Comparison of ENCODE assay signal across 15 cellular contexts in the genomic region with DNA sequence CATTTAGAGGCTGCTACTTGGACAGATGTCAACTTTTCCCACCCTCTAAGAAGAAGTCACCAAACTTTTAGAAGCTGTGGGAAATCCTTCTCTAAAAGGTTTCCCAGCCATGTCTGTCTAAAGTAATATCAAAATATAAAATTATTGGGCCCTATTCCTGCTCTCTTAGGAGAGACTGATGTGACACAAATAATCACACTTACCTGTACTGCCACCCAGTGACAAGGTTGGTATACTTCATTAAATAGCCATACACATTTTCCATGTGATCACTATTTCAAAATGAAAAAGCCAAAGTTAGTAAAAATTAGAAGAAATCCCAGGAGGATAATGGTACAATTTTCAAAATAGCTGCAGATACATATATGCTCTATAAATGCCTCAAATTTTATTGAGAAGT. TPM values are rescaled to one million over a fixed set of nuclear protein-coding genes. Genes with fewer than 3 reads are reported as not detected.
DNase-seq lines count a peak whose midpoint lies in the region; ATAC-seq and TF ChIP-seq lines count a peak whose summit lies in the region.
"Had no signal": no experiment of that assay in that cellular context is flagged by ENCODE, and none has a peak within 500 bp of the region (broad histone marks: within the 10 kb centered on the region; RNA-seq: fewer than 3 reads in every experiment).

No MANE protein-coding gene starts in this region.

- H3K9me3 Mint-ChIP-seq in HFFc6: no peaks in the 10 kb centered on the region

- peaks cover 5% of the 10 kb centered on the region for H3K36me3 Mint-ChIP-seq in HFFc6 (ENCODE audit: low read depth)

- H3K9ac ChIP-seq in liver (ENCODE audit: low read depth in 1 of 2, low read length in 2 of 2): no peak overlapping the region
- H3K9ac ChIP-seq: parathyroid adenoma had no signal

- peak; percentile 60 for TF ChIP-seq CTCF in HFFc6 (IDR thresholded peaks at IDR 0.05)
- no peak for TF ChIP-seq CTCF in liver (IDR thresholded peaks at IDR 0.05; ENCODE audit: low read depth, low read length, missing input control)

- no peak overlapping the region for H3K4me3 ChIP-seq in liver (ENCODE audit: low read depth in 1 of 3, low read length in 3 of 3)
- H3K4me3 ChIP-seq: SJCRH30 had no signal

- H3K4me1 Mint-ChIP-seq in HFFc6 (ENCODE audit: low read depth): peaks cover 17% of the 10 kb centered on the region

- H3K36me3 ChIP-seq in liver (ENCODE audit: control insufficient read depth in 4 of 4, insufficient read depth in 3 of 4, low read depth in 1 of 4, low read length in 3 of 4): peaks cover 3 to 22% (median 10%) of the 10 kb centered on the region in 4 donors

- H3K27ac ChIP-seq in liver (ENCODE audit: low read depth in 1 of 2, low read length in 2 of 2): no peak overlapping the region
- H3K27ac ChIP-seq: HL-60, parathyroid adenoma, SJCRH30 had no signal

- DNase-seq in NCI-H82 (lab: John Stamatoyannopoulos, UW) (peak; percentile 24), NCI-H82 treated with DMSO at 0.1 percent for 48 hours (lab: John Stamatoyannopoulos, UW; ENCODE audit: unreplicated experiment) (no peak), HFFc6 (no peak), RKO (ENCODE audit: low spot score) (peak; percentile 48), SK-N-DZ (ENCODE audit: low spot score) (no peak), kidney glomerular epithelial cell (lab: John Stamatoyannopoulos, UW) (no peak)
- DNase-seq: mammary epithelial cell; NCI-H1436 treated with DMSO at 0.1 percent for 48 hours; stimulated activated CD4-positive, alpha-beta T cell treated with anti-CD3 and anti-CD28 coated beads, Interleukin-4, amount 100 ng/mL, for 4 hours had no signal

- no peak overlapping the region for H3K27ac Mint-ChIP-seq in HFFc6
- H3K27ac Mint-ChIP-seq: activated naive CD8-positive, alpha-beta T cell had no signal

- TF ChIP-seq RAD21 in liver (IDR thresholded peaks at IDR 0.05): peak; percentile 26 to 47

- no peaks in the 10 kb centered on the region for H3K27me3 ChIP-seq in liver (ENCODE audit: control insufficient read depth in 4 of 4, insufficient read depth in 4 of 4, low read length in 3 of 4)
- H3K27me3 ChIP-seq: SJCRH30 had no signal

- H3K9me3 ChIP-seq in liver (ENCODE audit: control insufficient read depth in 4 of 4, low read length in 3 of 4): no peaks in the 10 kb centered on the region
- H3K9me3 ChIP-seq: SJCRH30 had no signal

- H3K4me1 ChIP-seq in liver (ENCODE audit: control insufficient read depth in 4 of 4, insufficient read depth in 4 of 4, low read length in 3 of 4): peaks cover 0 to 12% (median 5%) of the 10 kb centered on the region in 4 donors
- H3K4me1 ChIP-seq: SJCRH30 had no signal

- H3K4me3 Mint-ChIP-seq in HFFc6: no peak overlapping the region
- H3K4me3 Mint-ChIP-seq: activated naive CD8-positive, alpha-beta T cell had no signal

- peaks cover 1% of the 10 kb centered on the region; the same call in 1 of the 2 replicates for H3K27me3 Mint-ChIP-seq in HFFc6 (ENCODE audit: insufficient read depth)
- H3K27me3 Mint-ChIP-seq: activated naive CD8-positive, alpha-beta T cell had no signal

- no peak for ATAC-seq in HG02623 (IDR thresholded peaks at IDR 0.05; ENCODE audit: unreplicated experiment)

TF ChIP-seq in liver, 16 proteins besides CTCF, POLR2A, EP300 and RAD21:
- TF ChIP-seq, protein P1, sequence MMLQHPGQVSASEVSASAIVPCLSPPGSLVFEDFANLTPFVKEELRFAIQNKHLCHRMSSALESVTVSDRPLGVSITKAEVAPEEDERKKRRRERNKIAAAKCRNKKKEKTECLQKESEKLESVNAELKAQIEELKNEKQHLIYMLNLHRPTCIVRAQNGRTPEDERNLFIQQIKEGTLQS (IDR thresholded peaks at IDR 0.05): no peak
- TF ChIP-seq HNF4G (IDR thresholded peaks at IDR 0.05) (no peak), GABPA (IDR thresholded peaks at IDR 0.05 in 1 of 2, conservative IDR thresholded peaks at IDR 0.05 in 1 of 2) (no peak), REST (IDR thresholded peaks at IDR 0.05) (no peak), HNF4A (conservative IDR thresholded peaks at IDR 0.05) (no peak)
- TF ChIP-seq, protein P2, sequence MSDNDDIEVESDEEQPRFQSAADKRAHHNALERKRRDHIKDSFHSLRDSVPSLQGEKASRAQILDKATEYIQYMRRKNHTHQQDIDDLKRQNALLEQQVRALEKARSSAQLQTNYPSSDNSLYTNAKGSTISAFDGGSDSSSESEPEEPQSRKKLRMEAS (IDR thresholded peaks at IDR 0.05): no peak

RNA-seq across cellular contexts. Expression of gene OSBPL11, which starts 12.6 kb away (rescaled TPM):
- 10 to 100 TPM in 5 of 6 experiments, 1 to 10 TPM in 1; 9.7 to 11.7 (median 10.6) TPM for total RNA-seq in HFFc6 (2021; fragmentation: NEBNext Ultra II Directional; extraction: Animal tissue kit (Norgen Biotek cat#: 25700))
- total RNA-seq in liver: 10 to 100 TPM; 12.7 to 22.5 TPM
- polyA plus RNA-seq in liver: 1 to 10 TPM; 7.1 to 8.1 TPM
- polyA plus RNA-seq in SK-N-DZ (2014; cell fraction: cytosol; rRNA removed): 7.4 and 7.5 TPM in 2 replicates
- 4.2 and 5.9 TPM in 2 replicates for polyA plus RNA-seq in SK-N-DZ (2014; cell fraction: nucleus; rRNA removed)

Comparison
In these comparisons a context has a peak if more than half of its experiments do, and no peak if none do; other contexts are left out.
1. DNase-seq: peak in NCI-H82 (single experiment) and RKO (single experiment); none in NCI-H82 treated with DMSO at 0.1 percent for 48 hours (single experiment), HFFc6 (single experiment), SK-N-DZ (single experiment) and kidney glomerular epithelial cell (single experiment).